16 cellular contexts compared by ENCODE assay signal in the genomic region with DNA sequence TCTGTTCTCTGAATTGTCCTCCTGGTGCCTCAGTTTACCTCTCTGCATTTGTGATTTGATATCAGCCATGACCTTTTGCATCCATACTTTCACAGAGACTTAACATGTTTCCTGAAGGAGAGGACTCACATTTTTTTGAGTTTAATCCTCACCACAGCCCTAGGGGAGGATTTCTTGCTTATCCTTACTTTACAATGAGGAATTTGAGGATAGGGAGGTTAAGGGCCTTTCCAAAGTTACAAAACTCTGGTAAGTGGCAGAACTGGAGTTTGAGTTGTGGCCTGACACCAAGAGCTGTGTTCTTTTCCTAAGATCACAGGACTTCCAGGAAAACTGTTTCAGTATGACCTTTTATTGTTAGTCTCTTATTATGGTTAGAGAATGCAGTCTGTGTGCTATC. TPM values are rescaled to one million over a fixed set of nuclear protein-coding genes. Genes with fewer than 3 reads are reported as not detected.
DNase-seq lines count a peak whose midpoint lies in the region; ATAC-seq and TF ChIP-seq lines count a peak whose summit lies in the region.
"Had no signal": no experiment of that assay in that cellular context is flagged by ENCODE, and none has a peak within 500 bp of the region (broad histone marks: within the 10 kb centered on the region; RNA-seq: fewer than 3 reads in every experiment).

No MANE protein-coding gene starts in this region.

- no peaks in the 10 kb centered on the region for H3K27me3 Mint-ChIP-seq in activated CD4-positive, alpha-beta memory T cell treated with anti-CD3 and anti-CD28 coated beads, Interleukin-2, amount 10 ng/mL, durations not matched to agents 7 days and 5 days
- no peaks in the 10 kb centered on the region for H3K27me3 Mint-ChIP-seq in activated CD4-positive, alpha-beta memory T cell treated with anti-CD3 and anti-CD28 coated beads for 36 hours
- no peaks in the 10 kb centered on the region for H3K27me3 Mint-ChIP-seq in WTC11 (ENCODE audit: low read depth)

- H3K4me3 ChIP-seq in fibroblast of the aortic adventitia (ENCODE audit: low read depth, low read length) = no peak overlapping the region
- H3K4me3 ChIP-seq: PC-9, SK-N-MC had no signal

- intact Hi-C loops in activated CD4-positive, alpha-beta memory T cell treated with anti-CD3 and anti-CD28 coated beads for 36 hours (cut with micrococcal nuclease) = no loop called here

- no peak for DNase-seq in activated CD4-positive, alpha-beta memory T cell treated with anti-CD3 and anti-CD28 coated beads, Interleukin-2, amount 10 ng/mL, durations not matched to agents 7 days and 5 days
- DNase-seq in activated CD4-positive, alpha-beta memory T cell treated with anti-CD3 and anti-CD28 coated beads for 36 hours = no peak
- DNase-seq in amniotic epithelial cell (ENCODE audit: low read depth) (peak; percentile 88), fibroblast of the aortic adventitia (ENCODE audit: low read depth) (peak; percentile 71), SHP77 (lab: John Stamatoyannopoulos, UW) (no peak), DMS 273 (lab: John Stamatoyannopoulos, UW; ENCODE audit: unreplicated experiment) (no peak), WTC11 (ENCODE audit: low spot score) (no peak)
- DNase-seq: C1 segment of cervical spinal cord, Karpas-422, NCI-H1105 treated with DMSO at 0.1 percent for 48 hours, NCI-H187 treated with DMSO at 0.1 percent for 48 hours, NCI-H446 treated with DMSO at 0.1 percent for 48 hours, NCI-H748 treated with DMSO at 0.1 percent for 48 hours, PC-9 had no signal

- H3K27ac Mint-ChIP-seq in activated CD4-positive, alpha-beta memory T cell treated with anti-CD3 and anti-CD28 coated beads, Interleukin-2, amount 10 ng/mL, durations not matched to agents 7 days and 5 days = peak overlapping the region; percentile 45
- H3K27ac Mint-ChIP-seq in activated CD4-positive, alpha-beta memory T cell treated with anti-CD3 and anti-CD28 coated beads for 36 hours = no peak overlapping the region
- no peak overlapping the region for H3K27ac Mint-ChIP-seq in WTC11

- CTCF ChIA-PET in activated CD4-positive, alpha-beta memory T cell treated with anti-CD3 and anti-CD28 coated beads, Interleukin-2, amount 10 ng/mL, durations not matched to agents 7 days and 5 days (lab: Charles Lee) = no interaction called here
- CTCF ChIA-PET in activated CD4-positive, alpha-beta memory T cell treated with anti-CD3 and anti-CD28 coated beads for 36 hours (lab: Charles Lee) = no interaction called here
- CTCF ChIA-PET in WTC11 (lab: Charles Lee) = interaction anchor here (1.5 kb wide), 1 partner anchor 27 kb away, joined by 5 read pairs; no protein-coding TSS in a partner anchor

- no peaks in the 10 kb centered on the region for H3K9me3 Mint-ChIP-seq in activated CD4-positive, alpha-beta memory T cell treated with anti-CD3 and anti-CD28 coated beads, Interleukin-2, amount 10 ng/mL, durations not matched to agents 7 days and 5 days
- H3K9me3 Mint-ChIP-seq in activated CD4-positive, alpha-beta memory T cell treated with anti-CD3 and anti-CD28 coated beads for 36 hours = peaks cover 3% of the 10 kb centered on the region
- peaks cover 9% of the 10 kb centered on the region; the same call in 1 of the 2 replicates for H3K9me3 Mint-ChIP-seq in WTC11

- no peak for TF ChIP-seq CTCF in fibroblast of the aortic adventitia (IDR thresholded peaks at IDR 0.05; ENCODE audit: insufficient read depth, low read length)
- TF ChIP-seq CTCF in WTC11 (IDR thresholded peaks at IDR 0.05) = no peak

- POLR2A ChIA-PET in activated CD4-positive, alpha-beta memory T cell treated with anti-CD3 and anti-CD28 coated beads, Interleukin-2, amount 10 ng/mL, durations not matched to agents 7 days and 5 days (lab: Charles Lee) = interaction anchor here (0.7 kb wide), 1 partner anchor 47 kb away, joined by 3 read pairs; no protein-coding TSS in a partner anchor
- POLR2A ChIA-PET in activated CD4-positive, alpha-beta memory T cell treated with anti-CD3 and anti-CD28 coated beads for 36 hours (lab: Charles Lee) = no interaction called here
- POLR2A ChIA-PET in WTC11 (lab: Charles Lee) = no interaction called here

- no peak overlapping the region for H3K4me3 Mint-ChIP-seq in activated CD4-positive, alpha-beta memory T cell treated with anti-CD3 and anti-CD28 coated beads, Interleukin-2, amount 10 ng/mL, durations not matched to agents 7 days and 5 days
- H3K4me3 Mint-ChIP-seq in activated CD4-positive, alpha-beta memory T cell treated with anti-CD3 and anti-CD28 coated beads for 36 hours = no peak overlapping the region
- H3K4me3 Mint-ChIP-seq in WTC11 = no peak overlapping the region

- peaks cover 24% of the 10 kb centered on the region for H3K4me1 Mint-ChIP-seq in activated CD4-positive, alpha-beta memory T cell treated with anti-CD3 and anti-CD28 coated beads, Interleukin-2, amount 10 ng/mL, durations not matched to agents 7 days and 5 days
- peaks cover 5% of the 10 kb centered on the region for H3K4me1 Mint-ChIP-seq in activated CD4-positive, alpha-beta memory T cell treated with anti-CD3 and anti-CD28 coated beads for 36 hours (ENCODE audit: low read depth)
- H3K4me1 Mint-ChIP-seq in WTC11 = no peaks in the 10 kb centered on the region

- no peak for ATAC-seq in GM19452 (IDR thresholded peaks at IDR 0.05; ENCODE audit: unreplicated experiment)
- ATAC-seq in WTC11 = no peak

- H3K36me3 Mint-ChIP-seq in activated CD4-positive, alpha-beta memory T cell treated with anti-CD3 and anti-CD28 coated beads, Interleukin-2, amount 10 ng/mL, durations not matched to agents 7 days and 5 days (ENCODE audit: low read depth) = peaks cover 43% of the 10 kb centered on the region
- peaks cover 20% of the 10 kb centered on the region for H3K36me3 Mint-ChIP-seq in activated CD4-positive, alpha-beta memory T cell treated with anti-CD3 and anti-CD28 coated beads for 36 hours
- peaks cover 9% of the 10 kb centered on the region for H3K36me3 Mint-ChIP-seq in WTC11

TF ChIP-seq in WTC11, 78 proteins besides CTCF, POLR2A, EP300 and RAD21 (continues in another document):
- no peak for TF ChIP-seq RELA (CRISPR knock-in tag; IDR thresholded peaks at IDR 0.05; ENCODE audit: borderline replicate concordance)
- TF ChIP-seq, protein P1, sequence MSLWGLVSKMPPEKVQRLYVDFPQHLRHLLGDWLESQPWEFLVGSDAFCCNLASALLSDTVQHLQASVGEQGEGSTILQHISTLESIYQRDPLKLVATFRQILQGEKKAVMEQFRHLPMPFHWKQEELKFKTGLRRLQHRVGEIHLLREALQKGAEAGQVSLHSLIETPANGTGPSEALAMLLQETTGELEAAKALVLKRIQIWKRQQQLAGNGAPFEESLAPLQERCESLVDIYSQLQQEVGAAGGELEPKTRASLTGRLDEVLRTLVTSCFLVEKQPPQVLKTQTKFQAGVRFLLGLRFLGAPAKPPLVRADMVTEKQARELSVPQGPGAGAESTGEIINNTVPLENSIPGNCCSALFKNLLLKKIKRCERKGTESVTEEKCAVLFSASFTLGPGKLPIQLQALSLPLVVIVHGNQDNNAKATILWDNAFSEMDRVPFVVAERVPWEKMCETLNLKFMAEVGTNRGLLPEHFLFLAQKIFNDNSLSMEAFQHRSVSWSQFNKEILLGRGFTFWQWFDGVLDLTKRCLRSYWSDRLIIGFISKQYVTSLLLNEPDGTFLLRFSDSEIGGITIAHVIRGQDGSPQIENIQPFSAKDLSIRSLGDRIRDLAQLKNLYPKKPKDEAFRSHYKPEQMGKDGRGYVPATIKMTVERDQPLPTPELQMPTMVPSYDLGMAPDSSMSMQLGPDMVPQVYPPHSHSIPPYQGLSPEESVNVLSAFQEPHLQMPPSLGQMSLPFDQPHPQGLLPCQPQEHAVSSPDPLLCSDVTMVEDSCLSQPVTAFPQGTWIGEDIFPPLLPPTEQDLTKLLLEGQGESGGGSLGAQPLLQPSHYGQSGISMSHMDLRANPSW (CRISPR knock-in tag; conservative IDR thresholded peaks at IDR 0.05; ENCODE audit: low read depth) = no peak
- TF ChIP-seq IRF2 (CRISPR knock-in tag; IDR thresholded peaks at IDR 0.05; ENCODE audit: borderline replicate concordance, low read depth) = no peak
- no peak for TF ChIP-seq PRDM15 (CRISPR knock-in tag; IDR thresholded peaks at IDR 0.05)

RNA-seq across cellular contexts. Expression of gene TNFRSF8, which starts 34.2 kb away (rescaled TPM):
- total RNA-seq in activated CD4-positive, alpha-beta memory T cell treated with anti-CD3 and anti-CD28 coated beads, Interleukin-2, amount 10 ng/mL, durations not matched to agents 7 days and 5 days = 10 to 100 TPM; 32.9 to 34.3 TPM
- total RNA-seq in activated CD4-positive, alpha-beta memory T cell treated with anti-CD3 and anti-CD28 coated beads for 36 hours = 10 to 100 TPM; 31.1 to 33.2 TPM
- total RNA-seq in fibroblast of the aortic adventitia (ENCODE audit: low replicate concordance) (0.09 and 15.4 TPM in 2 replicates), WTC11 (2021) (20.5 to 21.3 TPM (median 20.8 TPM) in 3 replicates)
- total RNA-seq: PC-9 had no signal

Comparison
In these comparisons a context has a peak if more than half of its experiments do, and no peak if none do; other contexts are left out.
1. DNase-seq: peak in amniotic epithelial cell (single experiment) and fibroblast of the aortic adventitia (single experiment); none in activated CD4-positive, alpha-beta memory T cell treated with anti-CD3 and anti-CD28 coated beads, Interleukin-2, amount 10 ng/mL, durations not matched to agents 7 days and 5 days (single experiment), activated CD4-positive, alpha-beta memory T cell treated with anti-CD3 and anti-CD28 coated beads for 36 hours (single experiment), SHP77 (0 of 2), DMS 273 (single experiment) and WTC11 (single experiment).